Comparison of ENCODE assay signal across 13 cellular contexts in the genomic region with DNA sequence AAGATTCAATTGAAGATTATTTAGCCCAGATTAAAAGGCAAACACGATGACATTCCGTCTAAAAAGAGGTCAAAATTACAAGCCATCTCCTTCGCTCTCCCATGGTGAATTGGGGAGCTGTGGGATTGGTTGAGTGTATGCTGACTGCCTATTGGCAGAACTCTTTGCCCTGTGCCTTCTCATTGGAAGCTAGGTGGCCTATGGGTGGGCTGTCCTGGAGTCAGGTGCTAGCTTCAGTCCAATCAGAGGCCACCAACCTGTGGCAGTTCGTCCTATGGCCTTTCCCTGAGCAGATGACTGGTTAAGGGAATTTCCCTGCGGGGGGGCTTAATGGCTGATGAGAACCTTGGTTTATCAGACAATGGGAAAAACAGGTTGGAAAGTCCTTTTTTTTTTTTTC. TPM values are rescaled to one million over a fixed set of nuclear protein-coding genes. Genes with fewer than 3 reads are reported as not detected.
DNase-seq lines count a peak whose midpoint lies in the region; ATAC-seq, FAIRE-seq and TF ChIP-seq lines count a peak whose summit lies in the region.
"Had no signal": no experiment of that assay in that cellular context is flagged by ENCODE, and none has a peak within 500 bp of the region (broad histone marks: within the 10 kb centered on the region; RNA-seq: fewer than 3 reads in every experiment).

No MANE protein-coding gene starts in this region.

- no peaks in the 10 kb centered on the region for H3K9me3 ChIP-seq in OCI-LY7 (ENCODE audit: low read length)
- H3K9me3 ChIP-seq in pancreas = no peaks in the 10 kb centered on the region
- H3K9me3 ChIP-seq: transverse colon had no signal

- POLR2A ChIA-PET in OCI-LY7 (lab: Charles Lee) = no interaction called here

- intact Hi-C loops in OCI-LY7 (cut with micrococcal nuclease; ENCODE audit: unreplicated experiment) = loop anchor here (5.0 kb wide), 1 partner anchor 112 kb away; the partner anchor contains the start of genes UQCR10 and ZMAT5
- intact Hi-C loops in pancreas (cut with DNase I) = no loop called here

- no peaks in the 10 kb centered on the region for H4K20me1 ChIP-seq in OCI-LY7 (ENCODE audit: insufficient read depth, low read length)

- TF ChIP-seq CTCF in OCI-LY7 (conservative IDR thresholded peaks at IDR 0.05; ENCODE audit: low read length) = no peak
- no peak for TF ChIP-seq CTCF in fibroblast of mammary gland (conservative IDR thresholded peaks at IDR 0.05; ENCODE audit: control insufficient read depth, insufficient read depth, low read depth, low read length)
- no peak for TF ChIP-seq CTCF in pancreas (IDR thresholded peaks at IDR 0.05)

- BruUV-seq in OCI-LY7 (replicated peaks; lab: Mats Ljungman, UMichigan) = no TSS peak

- 89 to 90% methylated on average over 5 of the region's 5 CpGs for WGBS in pancreas, 2 donors

- H3K4me2 ChIP-seq in OCI-LY7 (ENCODE audit: low read length) = no peak overlapping the region

- peaks cover 11% of the 10 kb centered on the region; the same call in 1 of the 2 replicates for H3K79me2 ChIP-seq in OCI-LY7 (ENCODE audit: insufficient read depth, low read depth, low read length)

- no peak for ATAC-seq in pancreas

- CTCF ChIA-PET in OCI-LY7 (lab: Charles Lee; ENCODE audit: unreplicated experiment) = no interaction called here

- H3K27ac ChIP-seq in OCI-LY7 (ENCODE audit: low read depth, low read length, poor library complexity, severe bottlenecking) = no peak overlapping the region
- H3K27ac ChIP-seq in pancreas = no peak overlapping the region
- H3K27ac ChIP-seq: transverse colon had no signal

- H3K4me3 ChIP-seq in OCI-LY7 (ENCODE audit: low read depth, low read length, poor library complexity, severe bottlenecking) (no peak overlapping the region), fibroblast of mammary gland (ENCODE audit: control insufficient read depth, low read depth, low read length) (no peak overlapping the region), pancreas (no peak overlapping the region)
- H3K4me3 ChIP-seq: transverse colon had no signal

- H3K36me3 ChIP-seq in OCI-LY7 (ENCODE audit: insufficient read depth, low read length) = no peaks in the 10 kb centered on the region
- H3K36me3 ChIP-seq in pancreas = no peaks in the 10 kb centered on the region
- H3K36me3 ChIP-seq: transverse colon had no signal

- H2AFZ ChIP-seq in OCI-LY7 (ENCODE audit: low read length) = no peak overlapping the region

- peak; percentile 20 to 26 for DNase-seq in NCI-H524 (lab: John Stamatoyannopoulos, UW)
- DNase-seq in NCI-H524 treated with DMSO at 0.1 percent for 48 hours (lab: John Stamatoyannopoulos, UW) = no peak
- DNase-seq in EH (ENCODE audit: low read depth) = peak; percentile 9
- DNase-seq in OCI-LY7 (ENCODE audit: low spot score) = peak; percentile 4
- peak; percentile 28 for DNase-seq in fibroblast of mammary gland (ENCODE audit: low read depth)
- DNase-seq in anterior cingulate cortex (lab: John Stamatoyannopoulos, UW) = no peak
- DNase-seq in pancreas = no peak
- no peak for DNase-seq in NCI-H446 treated with DMSO at 0.1 percent for 48 hours (lab: John Stamatoyannopoulos, UW)
- DNase-seq: cortex of kidney, NCI-H1436, NCI-H510A treated with DMSO at 0.1 percent for 48 hours, SHP77 treated with DMSO at 0.1 percent for 48 hours, transverse colon had no signal

- no peak for FAIRE-seq in pancreas (lab: Jason Lieb, UNC)

- H3K4me1 ChIP-seq in OCI-LY7 (ENCODE audit: insufficient read depth, low read length, poor library complexity, severe bottlenecking) = peaks cover 5% of the 10 kb centered on the region
- peaks cover 0 to 11% (median 0%) of the 10 kb centered on the region in 3 donors for H3K4me1 ChIP-seq in pancreas

- H3K27me3 ChIP-seq in pancreas = no peaks in the 10 kb centered on the region
- H3K27me3 ChIP-seq: transverse colon had no signal

- no peaks in the 10 kb centered on the region for H3K9me2 ChIP-seq in OCI-LY7 (ENCODE audit: insufficient read depth, low read length)

RNA-seq across cellular contexts. Expression of gene MTMR3, which starts 3.2 kb away (rescaled TPM):
- 10.9 and 22.2 TPM in 2 replicates for total RNA-seq in OCI-LY7 (2014; rRNA removed; shearing (Covaris generic))
- total RNA-seq in OCI-LY7 (2022) (17.6 and 24.4 TPM in 2 replicates), pancreas (10 to 100 TPM; 15.5 to 32.5 (median 21.0) TPM)
- 10 to 100 TPM; 16.9 to 19.7 TPM for polyA plus RNA-seq in pancreas

RNA-seq across cellular contexts. Expression of gene ASCC2, which starts 41.7 kb away (rescaled TPM):
- total RNA-seq in OCI-LY7 (2014; rRNA removed; shearing (Covaris generic)) = 40.2 and 44.1 TPM in 2 replicates
- total RNA-seq in OCI-LY7 (2022) = 68.8 and 75.0 TPM in 2 replicates
- 10 to 100 TPM; 26.4 to 34.2 (median 28.7) TPM for total RNA-seq in pancreas
- polyA plus RNA-seq in pancreas = 10 to 100 TPM; 58.6 to 66.6 TPM

Comparison
In these comparisons a context has a peak if more than half of its experiments do, and no peak if none do; other contexts are left out.
1. DNase-seq: peak in NCI-H524 (2 of 2), EH (single experiment), OCI-LY7 (single experiment) and fibroblast of mammary gland (single experiment); none in NCI-H524 treated with DMSO at 0.1 percent for 48 hours (single experiment), anterior cingulate cortex (0 of 58), pancreas (0 of 6) and NCI-H446 treated with DMSO at 0.1 percent for 48 hours (single experiment).